ENCODE assay signal across 1 cellular context in genomic region chr3:186798239-186798638, GRCh38.
TF ChIP-seq lines count a peak whose summit lies in the region.

No MANE protein-coding gene starts in this region.

TF ChIP-seq in endothelial cell of umbilical vein, 7 proteins besides CTCF, POLR2A, EP300 and RAD21:
- TF ChIP-seq GATA2 (IDR thresholded peaks at IDR 0.05; ENCODE audit: insufficient read depth, insufficient read length, low read depth, low read length) = no peak
- no peak for TF ChIP-seq POLR2AphosphoS5 (IDR thresholded peaks at IDR 0.05; ENCODE audit: insufficient read depth, low read depth, low read length)
- no peak for TF ChIP-seq MAX (IDR thresholded peaks at IDR 0.05; ENCODE audit: insufficient read depth, insufficient read length)
